In the genomic region with DNA sequence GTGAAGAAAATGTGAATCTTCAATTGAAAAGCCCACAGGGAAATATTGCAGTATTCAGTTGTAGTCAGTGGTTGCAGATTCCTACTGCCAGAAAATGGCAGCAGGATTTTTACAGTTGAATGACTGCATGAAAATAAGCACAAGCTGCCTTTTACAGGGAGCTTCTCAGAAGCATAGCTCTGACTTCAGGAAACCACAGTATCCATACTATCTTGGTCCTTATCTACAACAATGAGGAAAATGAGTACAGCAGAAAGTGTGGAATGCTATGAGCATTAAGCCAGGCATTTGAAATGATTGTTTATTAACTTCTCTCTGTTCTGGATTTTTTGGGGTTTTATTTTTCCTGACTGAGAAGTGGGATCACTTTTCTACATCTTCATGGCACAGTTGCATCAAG, we compare ENCODE assay signal across 21 cellular contexts. TPM values are rescaled to one million over a fixed set of nuclear protein-coding genes. Genes with fewer than 3 reads are reported as not detected.
A peak's percentile ranks its signal among the peaks of the same experiment; 100 is the strongest.
DNase-seq lines count a peak whose midpoint lies in the region; FAIRE-seq and TF ChIP-seq lines count a peak whose summit lies in the region.
"Had no signal": no experiment of that assay in that cellular context is flagged by ENCODE, and none has a peak within 500 bp of the region (broad histone marks: within the 10 kb centered on the region; RNA-seq: fewer than 3 reads in every experiment).

No MANE protein-coding gene starts in this region.

- FAIRE-seq in GM19239 (lab: Jason Lieb, UNC) = no peak
- FAIRE-seq: frontal cortex had no signal

- DNase-seq in Daoy (ENCODE audit: low read depth) (peak; percentile 5), adipocyte (ENCODE audit: low read depth) (peak; percentile 46), fibroblast of villous mesenchyme (ENCODE audit: low read depth) (peak; percentile 75), smooth muscle cell (lab: John Stamatoyannopoulos, UW; ENCODE audit: unreplicated experiment) (no peak), GM19239 (ENCODE audit: insufficient read length, low spot score) (no peak)
- no peak for DNase-seq in stimulated activated CD4-positive, alpha-beta T cell treated with anti-CD3 and anti-CD28 coated beads, Interleukin-15, amount 100 ng/mL, for 24 hours
- DNase-seq in activated CD4-positive, alpha-beta T cell treated with anti-CD3 and anti-CD28 coated beads, Interleukin-2, amount 50 U/mL, for 4 hours = no peak
- DNase-seq: activated gamma-delta T cell treated with Interleukin-2 at 50 U/mL for 16 hours; activated T-cell treated with anti-CD3 and anti-CD28 coated beads, Interleukin-2, amount 50 U/mL, for 1 hour; C1 segment of cervical spinal cord; dorsolateral prefrontal cortex; HCEC 1CT; NCI-H146; NCI-H2171; NCI-H526; Right ventricle myocardium superior; stimulated activated naive CD8-positive, alpha-beta T cell treated with anti-CD3 and anti-CD28 coated beads, Interleukin-15, amount 100 ng/mL, for 72 hours; T1000 had no signal

- H3K79me2 ChIP-seq in smooth muscle cell (ENCODE audit: low read depth) = no peaks in the 10 kb centered on the region

- H3K36me3 ChIP-seq in adipocyte (ENCODE audit: control insufficient read depth, insufficient read depth, low read length, severe bottlenecking) (no peaks in the 10 kb centered on the region), smooth muscle cell (ENCODE audit: low read depth) (no peaks in the 10 kb centered on the region)
- H3K36me3 ChIP-seq: neutrophil, tibial nerve had no signal

- no peaks in the 10 kb centered on the region for H3F3A ChIP-seq in smooth muscle cell (ENCODE audit: low read depth)

- H3K27me3 ChIP-seq in adipocyte (replicated peaks; ENCODE audit: control insufficient read depth, insufficient read depth, low read length) (peaks cover 6% of the 10 kb centered on the region), smooth muscle cell (ENCODE audit: low read depth) (no peaks in the 10 kb centered on the region)
- H3K27me3 ChIP-seq: neutrophil, tibial nerve had no signal

- H3K4me2 ChIP-seq in smooth muscle cell = peak overlapping the region; percentile 58

- H3K4me3 ChIP-seq in adipocyte (ENCODE audit: low read length) (no peak overlapping the region), fibroblast of villous mesenchyme (ENCODE audit: low read depth, low read length) (no peak overlapping the region), smooth muscle cell (no peak overlapping the region)
- H3K4me3 ChIP-seq: dorsolateral prefrontal cortex, tibial nerve had no signal

- H3K9ac ChIP-seq in adipocyte (ENCODE audit: low read length) (no peak overlapping the region), smooth muscle cell (ENCODE audit: low read depth) (no peak overlapping the region)

- no peaks in the 10 kb centered on the region for H3K9me3 ChIP-seq in adipocyte (ENCODE audit: control insufficient read depth, low read length)
- no peaks in the 10 kb centered on the region for H3K9me3 ChIP-seq in smooth muscle cell (replicated peaks; ENCODE audit: low read depth)
- H3K9me3 ChIP-seq: neutrophil, tibial nerve had no signal

- H4K20me1 ChIP-seq in smooth muscle cell (ENCODE audit: low read depth) = no peaks in the 10 kb centered on the region

- peak overlapping the region; percentile 40 for H3K27ac ChIP-seq in smooth muscle cell (ENCODE audit: low read depth)
- H3K27ac ChIP-seq: dorsolateral prefrontal cortex, neutrophil, tibial nerve had no signal

- peak overlapping the region; percentile 32 for H2AFZ ChIP-seq in smooth muscle cell (ENCODE audit: low read depth)

- H3K4me1 ChIP-seq in adipocyte (ENCODE audit: control insufficient read depth, insufficient read depth, low read length) = peaks cover 11% of the 10 kb centered on the region
- H3K4me1 ChIP-seq in smooth muscle cell (ENCODE audit: low read depth) = peaks cover 17% of the 10 kb centered on the region
- H3K4me1 ChIP-seq: tibial nerve had no signal

- TF ChIP-seq CTCF in fibroblast of villous mesenchyme (IDR thresholded peaks at IDR 0.05; ENCODE audit: insufficient read depth, low read depth, low read length) = no peak
- TF ChIP-seq CTCF in smooth muscle cell (IDR thresholded peaks at IDR 0.05; ENCODE audit: borderline replicate concordance, insufficient read depth, poor library complexity, severe bottlenecking) = no peak

RNA-seq across cellular contexts. Expression of a gene that starts 34.6 kb away (rescaled TPM):
- total RNA-seq in Daoy (2014; rRNA removed; shearing (Covaris generic)) = 2.7 and 4.3 TPM in 2 replicates
- total RNA-seq in fibroblast of villous mesenchyme (12.6 and 19.0 TPM in 2 replicates), smooth muscle cell (33.3 and 47.0 TPM in 2 replicates)
- 9.6 and 14.4 TPM in 2 replicates for polyA plus RNA-seq in smooth muscle cell

Comparison
In these comparisons a context has a peak if more than half of its experiments do, and no peak if none do; other contexts are left out.
1. DNase-seq: peak in Daoy (single experiment), adipocyte (single experiment) and fibroblast of villous mesenchyme (single experiment); none in smooth muscle cell (single experiment), stimulated activated CD4-positive, alpha-beta T cell treated with anti-CD3 and anti-CD28 coated beads, Interleukin-15, amount 100 ng/mL, for 24 hours (single experiment), activated CD4-positive, alpha-beta T cell treated with anti-CD3 and anti-CD28 coated beads, Interleukin-2, amount 50 U/mL, for 4 hours (0 of 2) and GM19239 (single experiment).